In the genomic region with DNA sequence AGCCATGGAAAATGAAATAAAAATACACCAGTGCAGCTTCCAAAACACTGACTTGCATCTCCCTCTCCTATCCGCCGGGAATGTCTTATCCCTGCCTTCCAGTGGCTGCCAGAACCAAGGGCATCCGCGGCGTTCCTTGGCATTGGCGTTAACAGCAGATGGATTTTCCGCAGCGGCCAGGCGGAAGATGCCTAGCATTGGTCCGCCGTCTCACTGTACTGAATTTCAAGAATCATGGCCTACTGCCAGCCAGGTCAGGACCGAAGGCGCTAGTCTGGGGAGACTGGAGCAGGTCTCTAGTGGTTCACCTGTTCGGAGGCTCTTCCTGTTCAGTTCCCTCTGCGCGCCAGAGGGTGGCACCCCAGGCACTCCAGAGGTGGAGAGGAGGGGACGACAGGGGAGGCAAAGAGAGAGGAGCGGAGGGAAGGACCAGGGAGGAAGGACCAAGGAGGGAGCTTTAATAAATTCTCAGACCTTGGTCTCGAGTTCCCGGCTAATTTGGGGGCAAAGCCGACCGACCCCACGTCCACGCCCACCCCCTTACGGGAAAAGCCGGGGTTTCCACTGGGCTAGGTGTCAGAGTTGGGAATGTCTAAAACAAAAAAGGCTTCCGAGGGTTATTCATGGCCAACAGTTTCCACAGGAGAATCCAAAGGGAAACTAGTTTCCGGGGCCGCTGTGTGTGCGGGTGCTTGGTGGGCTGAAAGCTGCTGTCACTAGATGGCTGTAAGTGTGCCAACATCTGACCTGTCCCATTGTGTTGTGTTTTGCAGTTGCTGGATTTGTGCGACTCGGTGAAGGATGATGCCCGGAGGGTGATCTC, we compare ENCODE assay signal across 8 cellular contexts. TPM values are rescaled to one million over a fixed set of nuclear protein-coding genes. Genes with fewer than 3 reads are reported as not detected.
DNase-seq lines count a peak whose midpoint lies in the region; ATAC-seq and TF ChIP-seq lines count a peak whose summit lies in the region.

No MANE protein-coding gene starts in this region.

- POLR2A ChIA-PET in BJ (lab: Charles Lee): interaction anchor here (0.6 kb wide), 2 partner anchors 43 to 73 kb away, joined by 4 to 9 read pairs; no protein-coding TSS in a partner anchor
- POLR2A ChIA-PET in HCT116 (lab: Charles Lee): no interaction called here

- no peak for TF ChIP-seq POLR2A in HCT116 (IDR thresholded peaks at IDR 0.05; ENCODE audit: borderline replicate concordance, extremely low read depth, insufficient read depth, insufficient read length)

- RAD21 ChIA-PET in HCT116 (lab: Charles Lee; ENCODE audit: low non-redundant PET in 1 of 2, low total read pairs in 2 of 2, uncharacterized antibody in 2 of 2, unreplicated experiment in 2 of 2): interaction anchor here in 1 of 2 experiments (0.7 to 1.3 kb wide), 2 partner anchors 9 to 90 kb away, joined by 3 to 4 read pairs; no protein-coding TSS in a partner anchor

- no peaks in the 10 kb centered on the region for H3K36me3 ChIP-seq in BJ (ENCODE audit: control insufficient read depth, insufficient read depth, low read length)
- H3K36me3 ChIP-seq in HCT116 (ENCODE audit: control insufficient read depth in 1 of 2, insufficient read depth in 2 of 2, low read length in 2 of 2): no peaks in the 10 kb centered on the region

- peaks cover 28 to 49% of the 10 kb centered on the region in 2 experiments for H3K4me1 ChIP-seq in HCT116 (ENCODE audit: control insufficient read depth in 1 of 2, insufficient read depth in 2 of 2, low read length in 2 of 2)

- H3K27ac ChIP-seq in HCT116 (ENCODE audit: low read depth, low read length): peak overlapping the region; percentile 52; the same call in 1 of the 2 replicates

- BruUV-seq in HCT116 (replicated peaks; lab: Mats Ljungman, UMichigan): no TSS peak

- peak overlapping the region; percentile 33 for H3K4me3 ChIP-seq in BJ (ENCODE audit: low read depth, low read length)
- H3K4me3 ChIP-seq in HCT116 (replicated peaks in 1 of 2; ENCODE audit: low read depth in 1 of 2, low read length in 2 of 2): peak overlapping the region; percentile 39 to 56

- H3K9me3 ChIP-seq in HCT116 (ENCODE audit: control insufficient read depth in 1 of 2, insufficient read depth in 1 of 2, low read depth in 1 of 2, low read length in 2 of 2): no peaks in the 10 kb centered on the region

- H3K9ac ChIP-seq in HCT116 (ENCODE audit: low read length): no peak overlapping the region

- H4K20me1 ChIP-seq in HCT116 (ENCODE audit: insufficient read depth): no peaks in the 10 kb centered on the region; the same call in 1 of the 2 replicates

- peaks cover 12% of the 10 kb centered on the region for H3K79me2 ChIP-seq in HCT116 (ENCODE audit: insufficient read depth, low read length)

- intact Hi-C loops in HCT116 (cut with micrococcal nuclease): loop anchor here (1.0 to 5.0 kb wide), 4 partner anchors 89 to 582 kb away; a partner anchor contains a TSS

- no peak overlapping the region for H2AFZ ChIP-seq in HCT116 (ENCODE audit: low read depth, low read length, poor library complexity, severe bottlenecking)

- CTCF ChIA-PET in BJ (lab: Yijun Ruan, JAX) (interaction anchor here (0.5 to 2.1 kb wide), 16 partner anchors 8 to 595 kb away, joined by 3 to 12 read pairs (median 4); no protein-coding TSS in a partner anchor), HCT116 (lab: Charles Lee) (interaction anchor here (1.1 to 1.6 kb wide), 6 partner anchors 21 to 583 kb away, joined by 3 to 5 read pairs (median 4); no protein-coding TSS in a partner anchor)

- ATAC-seq in HCT116 (peak; percentile 70), left lobe of liver (peak; percentile 63), GM21447 (IDR thresholded peaks at IDR 0.05; ENCODE audit: unreplicated experiment) (no peak)

- peak; percentile 97 for TF ChIP-seq CTCF in BJ (IDR thresholded peaks at IDR 0.05; ENCODE audit: insufficient read depth, low read depth, low read length)
- peak in 2 of 3 experiments; percentile 93 to 96; a peak in 4 of 6 replicates for TF ChIP-seq CTCF in HCT116 (IDR thresholded peaks at IDR 0.05 in 2 of 3, conservative IDR thresholded peaks at IDR 0.05 in 1 of 3; ENCODE audit: borderline replicate concordance in 1 of 3, insufficient read depth in 1 of 3, low read depth in 2 of 3, low read length in 2 of 3)

- no peaks in the 10 kb centered on the region for H3K9me2 ChIP-seq in HCT116 (ENCODE audit: insufficient read depth)

- TF ChIP-seq RAD21 in HCT116 (IDR thresholded peaks at IDR 0.05; ENCODE audit: low read depth): no peak

- H3K4me2 ChIP-seq in HCT116 (ENCODE audit: low read length): peak overlapping the region; percentile 78

- DNase-seq in BJ (ENCODE audit: low read depth) (no peak), HCT116 (ENCODE audit: low read depth, low spot score) (peak; percentile 75), NCI-H510A treated with DMSO at 0.1 percent for 48 hours (lab: John Stamatoyannopoulos, UW) (peak; percentile 89), dedifferentiated amniotic fluid mesenchymal stem cell (ENCODE audit: extremely low spot score) (peak; percentile 65), left lobe of liver (ENCODE audit: low spot score) (peak; percentile 80)
- DNase-seq in activated CD4-positive, alpha-beta T cell treated with anti-CD3 and anti-CD28 coated beads for 48 hours: peak; percentile 83
- peak; percentile 34 to 41 for DNase-seq in stimulated activated CD4-positive, alpha-beta T cell treated with anti-CD3 and anti-CD28 coated beads, Interleukin-1b, Interleukin-23, amount 100 ng/mL, for 1 hour (ENCODE audit: low read depth in 2 of 2)

- H3K27me3 ChIP-seq in BJ (ENCODE audit: control insufficient read depth, insufficient read depth, low read length) (peaks cover 21% of the 10 kb centered on the region), HCT116 (ENCODE audit: insufficient read depth, low read length) (no peaks in the 10 kb centered on the region)

TF ChIP-seq in HCT116, 20 proteins besides CTCF, POLR2A, EP300 and RAD21:
- TF ChIP-seq YY1 (IDR thresholded peaks at IDR 0.05; ENCODE audit: extremely low read depth, insufficient replicate concordance, low read depth, low read length) (peak; percentile 25), SP1 (IDR thresholded peaks at IDR 0.05; ENCODE audit: low read depth) (no peak), POLR2AphosphoS5 (IDR thresholded peaks at IDR 0.05; ENCODE audit: low read depth, low read length) (peak; percentile 21; the same call in 1 of the 2 replicates)

RNA-seq across cellular contexts. Expression of a gene that starts 3.7 kb away (rescaled TPM):
- polyA plus RNA-seq in BJ (2011; rRNA removed): 0.78 and 0.80 TPM in 2 replicates
- 1.8 and 3.3 TPM in 2 replicates for polyA minus RNA-seq in BJ (2011; rRNA and poly(A)+ RNA removed)
- total RNA-seq in HCT116 (2021; ENCODE audit: unreplicated experiment): 17.8 TPM
- 6.8 and 7.9 TPM in 2 replicates for polyA plus RNA-seq in HCT116 (2012)
- 9.1 TPM for total RNA-seq in left lobe of liver
